Comparison of ENCODE assay signal across 21 cellular contexts in genomic region chr3:65836047-65836446, GRCh38.
A peak's percentile ranks its signal among the peaks of the same experiment; 100 is the strongest.
DNase-seq lines count a peak whose midpoint lies in the region; ATAC-seq and TF ChIP-seq lines count a peak whose summit lies in the region.
"Had no signal": no experiment of that assay in that cellular context is flagged by ENCODE, and none has a peak within 500 bp of the region (broad histone marks: within the 10 kb centered on the region; RNA-seq: fewer than 3 reads in every experiment).

No MANE protein-coding gene starts in this region.

- dilution Hi-C loops in mammary epithelial cell (cut with HindIII; ENCODE audit: low sequenced_read_pairs) = no loop called here

- H3K4me2 ChIP-seq in mammary epithelial cell (ENCODE audit: insufficient read depth, low read depth, low read length) (no peak overlapping the region), neuronal stem cell (ENCODE audit: insufficient read depth, low read length, poor library complexity, severe bottlenecking) (no peak overlapping the region), MM.1S (ENCODE audit: low read depth, low read length) (no peak overlapping the region)

- no peak overlapping the region for H3K27ac ChIP-seq in mammary epithelial cell (ENCODE audit: insufficient read depth, low read depth, low read length)
- H3K27ac ChIP-seq in breast epithelium = no peak overlapping the region
- H3K27ac ChIP-seq in neuronal stem cell (replicated peaks; ENCODE audit: low read length) = no peak overlapping the region
- H3K27ac ChIP-seq in MM.1S (ENCODE audit: low read length) = no peak overlapping the region
- H3K27ac ChIP-seq: adrenal gland, C4-2B had no signal

- no peaks in the 10 kb centered on the region for H3K27me3 ChIP-seq in mammary epithelial cell (ENCODE audit: insufficient read depth, low read length)
- no peaks in the 10 kb centered on the region for H3K27me3 ChIP-seq in breast epithelium
- no peaks in the 10 kb centered on the region for H3K27me3 ChIP-seq in neuronal stem cell (ENCODE audit: control insufficient read depth in 3 of 3, insufficient read depth in 3 of 3, low read depth in 1 of 3, low read length in 3 of 3)
- H3K27me3 ChIP-seq in MM.1S (replicated peaks; ENCODE audit: insufficient read depth, low read length) = no peaks in the 10 kb centered on the region
- H3K27me3 ChIP-seq: adrenal gland had no signal

- H3K9me3 ChIP-seq in mammary epithelial cell (replicated peaks; ENCODE audit: insufficient read depth, low read length) = no peaks in the 10 kb centered on the region
- H3K9me3 ChIP-seq in breast epithelium = no peaks in the 10 kb centered on the region
- peaks cover 0 to 2% of the 10 kb centered on the region in 2 donors for H3K9me3 ChIP-seq in neuronal stem cell (replicated peaks in 1 of 2; ENCODE audit: control insufficient read depth in 2 of 2, insufficient read depth in 1 of 2, low read depth in 1 of 2, low read length in 2 of 2)
- H3K9me3 ChIP-seq in MM.1S (replicated peaks; ENCODE audit: insufficient read depth, low read length) = no peaks in the 10 kb centered on the region
- H3K9me3 ChIP-seq: adrenal gland had no signal

- TF ChIP-seq CTCF in mammary epithelial cell (conservative IDR thresholded peaks at IDR 0.05 in 1 of 2, IDR thresholded peaks at IDR 0.05 in 1 of 2; ENCODE audit: extremely low read depth in 1 of 2, insufficient read depth in 1 of 2, low read depth in 1 of 2, low read length in 2 of 2) = no peak
- TF ChIP-seq CTCF in breast epithelium (IDR thresholded peaks at IDR 0.05) = no peak
- no peak for TF ChIP-seq CTCF in MM.1S (IDR thresholded peaks at IDR 0.05; ENCODE audit: low read length)

- H3K4me1 ChIP-seq in mammary epithelial cell (ENCODE audit: insufficient read depth, low read length) (peaks cover 40% of the 10 kb centered on the region), breast epithelium (peaks cover 0 to 5% of the 10 kb centered on the region in 2 donors), neuronal stem cell (ENCODE audit: control insufficient read depth in 2 of 2, insufficient read depth in 1 of 2, low read depth in 1 of 2, low read length in 2 of 2) (peaks cover 2 to 5% of the 10 kb centered on the region in 2 donors), MM.1S (ENCODE audit: low read length) (peaks cover 3% of the 10 kb centered on the region; the same call in 1 of the 2 replicates)

- no peak overlapping the region for H3K14ac ChIP-seq in neuronal stem cell (ENCODE audit: low read length)

- H4K8ac ChIP-seq in neuronal stem cell (ENCODE audit: low read depth, low read length) = no peak overlapping the region

- H3K23ac ChIP-seq in neuronal stem cell (ENCODE audit: low read depth, low read length, poor library complexity) = no peak overlapping the region

- no TSS peak for BruUV-seq in mammary epithelial cell (replicated peaks; lab: Mats Ljungman, UMichigan)

- intact Hi-C loops in mammary epithelial cell (cut with micrococcal nuclease) (no loop called here), breast epithelium (cut with DNase I; ENCODE audit: low total_unique reads) (no loop called here), left ventricle myocardium superior (cut with micrococcal nuclease) (no loop called here)

- no peak overlapping the region for H2BK120ac ChIP-seq in neuronal stem cell (ENCODE audit: low read depth, low read length)

- no peaks in the 10 kb centered on the region for H3K79me1 ChIP-seq in neuronal stem cell (ENCODE audit: low read depth, low read length)

- no peak overlapping the region for H4K91ac ChIP-seq in neuronal stem cell (ENCODE audit: low read depth, low read length, poor library complexity)

- no peak overlapping the region for H3K4me3 ChIP-seq in mammary epithelial cell (replicated peaks in 1 of 3; ENCODE audit: insufficient read depth in 1 of 3, low read depth in 2 of 3, low read length in 3 of 3)
- no peak overlapping the region for H3K4me3 ChIP-seq in breast epithelium
- no peak overlapping the region for H3K4me3 ChIP-seq in neuronal stem cell (ENCODE audit: low read length in 2 of 2)
- no peak overlapping the region for H3K4me3 ChIP-seq in MM.1S (ENCODE audit: low read length)
- H3K4me3 ChIP-seq: adrenal gland had no signal

- DNase-seq in mammary epithelial cell (peak; percentile 44), breast epithelium (ENCODE audit: low spot score in 2 of 2) (no peak), amniotic epithelial cell (ENCODE audit: low read depth) (peak; percentile 80), fibroblast of peridontal ligament (ENCODE audit: extremely low read depth) (peak; percentile 45), neuronal stem cell (ENCODE audit: low spot score) (no peak), left ventricle myocardium superior (no peak), MM.1S (no peak)
- DNase-seq: 8988T; activated CD4-positive, alpha-beta T cell treated with anti-CD3 and anti-CD28 coated beads, Interleukin-2, amount 10 ng/mL, durations not matched to agents 7 days and 5 days; activated CD8-positive, alpha-beta memory T cell treated with anti-CD3 and anti-CD28 coated beads, Interleukin-2, amount 50 U/mL, for 48 hours; activated gamma-delta T cell; adrenal gland; DMS 273 treated with DMSO at 0.1 percent for 48 hours; effector CD4-positive, alpha-beta T cell; GF-D8; Karpas-422; left cardiac atrium; NCI-H510A; stimulated activated CD4-positive, alpha-beta T cell treated with anti-CD3 and anti-CD28 coated beads, Interleukin-4, amount 100 ng/mL, for 24 hours had no signal

- H3K4ac ChIP-seq in neuronal stem cell (ENCODE audit: low read length) = no peak overlapping the region

- CTCF ChIA-PET in mammary epithelial cell (lab: Charles Lee; ENCODE audit: low non-redundant PET) = no interaction called here

- H3K9me2 ChIP-seq in MM.1S (replicated peaks; ENCODE audit: insufficient read depth, low read length) = no peaks in the 10 kb centered on the region

- H2AK5ac ChIP-seq in neuronal stem cell (ENCODE audit: low read depth, low read length) = no peak overlapping the region

- H3K9ac ChIP-seq in mammary epithelial cell (ENCODE audit: insufficient read depth, low read length) = no peak overlapping the region
- H3K9ac ChIP-seq in neuronal stem cell (ENCODE audit: low read depth, low read length, poor library complexity) = no peak overlapping the region
- H3K9ac ChIP-seq in MM.1S (ENCODE audit: low read length) = no peak overlapping the region

- ATAC-seq in left ventricle myocardium superior = no peak
- no peak for ATAC-seq in HG02678 (IDR thresholded peaks at IDR 0.05; ENCODE audit: unreplicated experiment)
- ATAC-seq: left cardiac atrium had no signal

- no peak overlapping the region for H2BK5ac ChIP-seq in neuronal stem cell (ENCODE audit: low read length)

- H4K20me1 ChIP-seq in mammary epithelial cell (ENCODE audit: insufficient read depth, low read length) = no peaks in the 10 kb centered on the region
- H4K20me1 ChIP-seq in MM.1S (ENCODE audit: insufficient read depth, low read length) = no peaks in the 10 kb centered on the region

- TF ChIP-seq POLR2A in breast epithelium (IDR thresholded peaks at IDR 0.05) = no peak

- in situ Hi-C loops in mammary epithelial cell (cut with MboI; ENCODE audit: low sequenced_read_pairs in 2 of 2) = no loop called here

- H2AFZ ChIP-seq in mammary epithelial cell (ENCODE audit: low read depth, low read length) = no peak overlapping the region
- H2AFZ ChIP-seq in neuronal stem cell (ENCODE audit: low read length) = no peak overlapping the region
- no peak overlapping the region for H2AFZ ChIP-seq in MM.1S (ENCODE audit: low read length)

- H3F3A ChIP-seq in MM.1S (ENCODE audit: insufficient read depth, low read length) = no peaks in the 10 kb centered on the region

- no peak overlapping the region for H2BK15ac ChIP-seq in neuronal stem cell (ENCODE audit: low read length)

- no peak overlapping the region for H2BK12ac ChIP-seq in neuronal stem cell (ENCODE audit: low read length)

- no peak overlapping the region for H3K18ac ChIP-seq in neuronal stem cell (ENCODE audit: low read length)

- H3K79me2 ChIP-seq in mammary epithelial cell (ENCODE audit: insufficient read depth, low read length) = no peaks in the 10 kb centered on the region
- no peaks in the 10 kb centered on the region for H3K79me2 ChIP-seq in MM.1S (ENCODE audit: low read length)

- H3K36me3 ChIP-seq in mammary epithelial cell (ENCODE audit: insufficient read depth, low read length) (no peaks in the 10 kb centered on the region), breast epithelium (no peaks in the 10 kb centered on the region), neuronal stem cell (replicated peaks in 1 of 2; ENCODE audit: control insufficient read depth in 2 of 2, insufficient read depth in 2 of 2, low read length in 2 of 2) (no peaks in the 10 kb centered on the region), MM.1S (replicated peaks; ENCODE audit: insufficient read depth, low read length) (no peaks in the 10 kb centered on the region)
- H3K36me3 ChIP-seq: adrenal gland had no signal

- 95% methylated on average over 1 of the region's 1 CpG for WGBS in mammary epithelial cell (ENCODE audit: low coverage, missing lambda C conversion rate)
- WGBS in neuronal stem cell (ENCODE audit: extremely low coverage in 2 of 2, insufficient read length in 2 of 2, insufficient replicate concordance in 1 of 2), 2 donors = no CpG with 5 or more reads among the region's 1 CpG

Comparison
In these comparisons a context has a peak if more than half of its experiments do, and no peak if none do; other contexts are left out.
1. DNase-seq: peak in mammary epithelial cell (single experiment), amniotic epithelial cell (single experiment) and fibroblast of peridontal ligament (single experiment); none in breast epithelium (0 of 2), neuronal stem cell (single experiment), left ventricle myocardium superior (single experiment) and MM.1S (single experiment).